1 cellular context compared by ENCODE assay signal in genomic region chr4:8321220-8321619, GRCh38.
TF ChIP-seq lines count a peak whose summit lies in the region.

No MANE protein-coding gene starts in this region.

TF ChIP-seq in HepG2, 621 proteins besides CTCF, POLR2A, EP300 and RAD21 (continued from another document):
- TF ChIP-seq PRDM15 (CRISPR knock-in tag; IDR thresholded peaks at IDR 0.05): no peak
- TF ChIP-seq, protein P1, sequence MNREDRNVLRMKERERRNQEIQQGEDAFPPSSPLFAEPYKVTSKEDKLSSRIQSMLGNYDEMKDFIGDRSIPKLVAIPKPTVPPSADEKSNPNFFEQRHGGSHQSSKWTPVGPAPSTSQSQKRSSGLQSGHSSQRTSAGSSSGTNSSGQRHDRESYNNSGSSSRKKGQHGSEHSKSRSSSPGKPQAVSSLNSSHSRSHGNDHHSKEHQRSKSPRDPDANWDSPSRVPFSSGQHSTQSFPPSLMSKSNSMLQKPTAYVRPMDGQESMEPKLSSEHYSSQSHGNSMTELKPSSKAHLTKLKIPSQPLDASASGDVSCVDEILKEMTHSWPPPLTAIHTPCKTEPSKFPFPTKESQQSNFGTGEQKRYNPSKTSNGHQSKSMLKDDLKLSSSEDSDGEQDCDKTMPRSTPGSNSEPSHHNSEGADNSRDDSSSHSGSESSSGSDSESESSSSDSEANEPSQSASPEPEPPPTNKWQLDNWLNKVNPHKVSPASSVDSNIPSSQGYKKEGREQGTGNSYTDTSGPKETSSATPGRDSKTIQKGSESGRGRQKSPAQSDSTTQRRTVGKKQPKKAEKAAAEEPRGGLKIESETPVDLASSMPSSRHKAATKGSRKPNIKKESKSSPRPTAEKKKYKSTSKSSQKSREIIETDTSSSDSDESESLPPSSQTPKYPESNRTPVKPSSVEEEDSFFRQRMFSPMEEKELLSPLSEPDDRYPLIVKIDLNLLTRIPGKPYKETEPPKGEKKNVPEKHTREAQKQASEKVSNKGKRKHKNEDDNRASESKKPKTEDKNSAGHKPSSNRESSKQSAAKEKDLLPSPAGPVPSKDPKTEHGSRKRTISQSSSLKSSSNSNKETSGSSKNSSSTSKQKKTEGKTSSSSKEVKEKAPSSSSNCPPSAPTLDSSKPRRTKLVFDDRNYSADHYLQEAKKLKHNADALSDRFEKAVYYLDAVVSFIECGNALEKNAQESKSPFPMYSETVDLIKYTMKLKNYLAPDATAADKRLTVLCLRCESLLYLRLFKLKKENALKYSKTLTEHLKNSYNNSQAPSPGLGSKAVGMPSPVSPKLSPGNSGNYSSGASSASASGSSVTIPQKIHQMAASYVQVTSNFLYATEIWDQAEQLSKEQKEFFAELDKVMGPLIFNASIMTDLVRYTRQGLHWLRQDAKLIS (CRISPR knock-in tag; IDR thresholded peaks at IDR 0.05): no peak
- TF ChIP-seq CREB1 (IDR thresholded peaks at IDR 0.05): peak; percentile 98
- no peak for TF ChIP-seq CREB1 (CRISPR knock-in tag; IDR thresholded peaks at IDR 0.05)
- TF ChIP-seq ZNF577 (CRISPR knock-in tag; IDR thresholded peaks at IDR 0.05; ENCODE audit: borderline replicate concordance, low read depth): no peak
- no peak for TF ChIP-seq SATB2 (CRISPR knock-in tag; IDR thresholded peaks at IDR 0.05)
- TF ChIP-seq, protein P2, sequence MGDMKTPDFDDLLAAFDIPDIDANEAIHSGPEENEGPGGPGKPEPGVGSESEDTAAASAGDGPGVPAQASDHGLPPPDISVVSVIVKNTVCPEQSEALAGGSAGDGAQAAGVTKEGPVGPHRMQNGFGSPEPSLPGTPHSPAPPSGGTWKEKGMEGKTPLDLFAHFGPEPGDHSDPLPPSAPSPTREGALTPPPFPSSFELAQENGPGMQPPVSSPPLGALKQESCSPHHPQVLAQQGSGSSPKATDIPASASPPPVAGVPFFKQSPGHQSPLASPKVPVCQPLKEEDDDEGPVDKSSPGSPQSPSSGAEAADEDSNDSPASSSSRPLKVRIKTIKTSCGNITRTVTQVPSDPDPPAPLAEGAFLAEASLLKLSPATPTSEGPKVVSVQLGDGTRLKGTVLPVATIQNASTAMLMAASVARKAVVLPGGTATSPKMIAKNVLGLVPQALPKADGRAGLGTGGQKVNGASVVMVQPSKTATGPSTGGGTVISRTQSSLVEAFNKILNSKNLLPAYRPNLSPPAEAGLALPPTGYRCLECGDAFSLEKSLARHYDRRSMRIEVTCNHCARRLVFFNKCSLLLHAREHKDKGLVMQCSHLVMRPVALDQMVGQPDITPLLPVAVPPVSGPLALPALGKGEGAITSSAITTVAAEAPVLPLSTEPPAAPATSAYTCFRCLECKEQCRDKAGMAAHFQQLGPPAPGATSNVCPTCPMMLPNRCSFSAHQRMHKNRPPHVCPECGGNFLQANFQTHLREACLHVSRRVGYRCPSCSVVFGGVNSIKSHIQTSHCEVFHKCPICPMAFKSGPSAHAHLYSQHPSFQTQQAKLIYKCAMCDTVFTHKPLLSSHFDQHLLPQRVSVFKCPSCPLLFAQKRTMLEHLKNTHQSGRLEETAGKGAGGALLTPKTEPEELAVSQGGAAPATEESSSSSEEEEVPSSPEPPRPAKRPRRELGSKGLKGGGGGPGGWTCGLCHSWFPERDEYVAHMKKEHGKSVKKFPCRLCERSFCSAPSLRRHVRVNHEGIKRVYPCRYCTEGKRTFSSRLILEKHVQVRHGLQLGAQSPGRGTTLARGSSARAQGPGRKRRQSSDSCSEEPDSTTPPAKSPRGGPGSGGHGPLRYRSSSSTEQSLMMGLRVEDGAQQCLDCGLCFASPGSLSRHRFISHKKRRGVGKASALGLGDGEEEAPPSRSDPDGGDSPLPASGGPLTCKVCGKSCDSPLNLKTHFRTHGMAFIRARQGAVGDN (CRISPR knock-in tag; IDR thresholded peaks at IDR 0.05): no peak
- 0 out of 2 replicates have a peak, but pooled peaks have one; percentile 33 for TF ChIP-seq FOXP1 (IDR thresholded peaks at IDR 0.05)
- no peak for TF ChIP-seq FOXP1 (CRISPR knock-in tag; IDR thresholded peaks at IDR 0.05)
- 0 out of 2 replicates have a peak, but pooled peaks have one; percentile 50 for TF ChIP-seq IKZF1 (IDR thresholded peaks at IDR 0.05)
- peak; percentile 37 for TF ChIP-seq ZNF282 (IDR thresholded peaks at IDR 0.05; ENCODE audit: partially characterized antibody)
- peak; percentile 64; the same call in 1 of the 2 replicates for TF ChIP-seq TRIM22 (IDR thresholded peaks at IDR 0.05)
- no peak for TF ChIP-seq ARNTL (CRISPR knock-in tag; IDR thresholded peaks at IDR 0.05)
- 0 out of 2 replicates have a peak, but pooled peaks have one; percentile 33 for TF ChIP-seq NBN (conservative IDR thresholded peaks at IDR 0.05)
- TF ChIP-seq, protein P3, sequence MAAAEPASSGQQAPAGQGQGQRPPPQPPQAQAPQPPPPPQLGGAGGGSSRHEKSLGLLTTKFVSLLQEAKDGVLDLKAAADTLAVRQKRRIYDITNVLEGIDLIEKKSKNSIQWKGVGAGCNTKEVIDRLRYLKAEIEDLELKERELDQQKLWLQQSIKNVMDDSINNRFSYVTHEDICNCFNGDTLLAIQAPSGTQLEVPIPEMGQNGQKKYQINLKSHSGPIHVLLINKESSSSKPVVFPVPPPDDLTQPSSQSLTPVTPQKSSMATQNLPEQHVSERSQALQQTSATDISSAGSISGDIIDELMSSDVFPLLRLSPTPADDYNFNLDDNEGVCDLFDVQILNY (CRISPR knock-in tag; conservative IDR thresholded peaks at IDR 0.05): no peak
- no peak for TF ChIP-seq MAFK (conservative IDR thresholded peaks at IDR 0.05 in 1 of 2, IDR thresholded peaks at IDR 0.05 in 1 of 2; ENCODE audit: low read length in 2 of 2)
- TF ChIP-seq, protein P4, sequence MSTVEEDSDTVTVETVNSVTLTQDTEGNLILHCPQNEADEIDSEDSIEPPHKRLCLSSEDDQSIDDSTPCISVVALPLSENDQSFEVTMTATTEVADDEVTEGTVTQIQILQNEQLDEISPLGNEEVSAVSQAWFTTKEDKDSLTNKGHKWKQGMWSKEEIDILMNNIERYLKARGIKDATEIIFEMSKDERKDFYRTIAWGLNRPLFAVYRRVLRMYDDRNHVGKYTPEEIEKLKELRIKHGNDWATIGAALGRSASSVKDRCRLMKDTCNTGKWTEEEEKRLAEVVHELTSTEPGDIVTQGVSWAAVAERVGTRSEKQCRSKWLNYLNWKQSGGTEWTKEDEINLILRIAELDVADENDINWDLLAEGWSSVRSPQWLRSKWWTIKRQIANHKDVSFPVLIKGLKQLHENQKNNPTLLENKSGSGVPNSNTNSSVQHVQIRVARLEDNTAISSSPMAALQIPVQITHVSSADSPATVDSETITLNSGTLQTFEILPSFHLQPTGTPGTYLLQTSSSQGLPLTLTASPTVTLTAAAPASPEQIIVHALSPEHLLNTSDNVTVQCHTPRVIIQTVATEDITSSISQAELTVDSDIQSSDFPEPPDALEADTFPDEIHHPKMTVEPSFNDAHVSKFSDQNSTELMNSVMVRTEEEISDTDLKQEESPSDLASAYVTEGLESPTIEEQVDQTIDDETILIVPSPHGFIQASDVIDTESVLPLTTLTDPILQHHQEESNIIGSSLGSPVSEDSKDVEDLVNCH (CRISPR knock-in tag; IDR thresholded peaks at IDR 0.05): no peak
- TF ChIP-seq ATM (IDR thresholded peaks at IDR 0.05; ENCODE audit: borderline replicate concordance): peak; percentile 8; the same call in 1 of the 2 replicates
- TF ChIP-seq ATF7 (IDR thresholded peaks at IDR 0.05): peak; percentile 44; the same call in 1 of the 2 replicates
- TF ChIP-seq ATF7 (CRISPR knock-in tag; IDR thresholded peaks at IDR 0.05): no peak
